Comparison of ENCODE assay signal across 8 cellular contexts in genomic region chr19:38004505-38005223, GRCh38.
DNase-seq lines count a peak whose midpoint lies in the region; ATAC-seq and TF ChIP-seq lines count a peak whose summit lies in the region.

No MANE protein-coding gene starts in this region.

- H3K9me3 ChIP-seq in IMR-90 (ENCODE audit: control insufficient read depth, insufficient read depth, low read length): no peaks in the 10 kb centered on the region

- H4K20me1 ChIP-seq in IMR-90 (ENCODE audit: insufficient read depth, low read length): no peaks in the 10 kb centered on the region

- CTCF ChIA-PET in IMR-90 (lab: Yijun Ruan, JAX): interaction anchor here (0.8 to 1.1 kb wide), 2 partner anchors 17 to 21 kb away, joined by 3 read pairs; no protein-coding TSS in a partner anchor

- H3K79me1 ChIP-seq in IMR-90 (ENCODE audit: low read depth in 1 of 2, low read length in 2 of 2): peaks cover 21 to 78% of the 10 kb centered on the region in 2 experiments

- TF ChIP-seq POLR2A in IMR-90 (IDR thresholded peaks at IDR 0.05; ENCODE audit: low read depth, low read length): peak; percentile 92

- H3K4me2 ChIP-seq in IMR-90 (ENCODE audit: low read depth, low read length): peak overlapping the region; percentile 87

- H3K9ac ChIP-seq in IMR-90 (ENCODE audit: low read depth, low read length): peak overlapping the region; percentile 76

- H4K5ac ChIP-seq in IMR-90 (ENCODE audit: low read depth, low read length): peak overlapping the region; percentile 85

- no peak overlapping the region for H3K4me3 Mint-ChIP-seq in endothelial cell (ENCODE audit: unreplicated experiment)

- ATAC-seq in GM21526 (IDR thresholded peaks at IDR 0.05; ENCODE audit: low FRiP score, unreplicated experiment) (peak; percentile 74), IMR-90 (ENCODE audit: low read depth) (peak; percentile 83)

- peak overlapping the region; percentile 99 for H2AK5ac ChIP-seq in IMR-90 (ENCODE audit: low read depth, low read length)

- no TSS peak for BruUV-seq in IMR-90 (replicated peaks; lab: Mats Ljungman, UMichigan)

- no peaks in the 10 kb centered on the region for H3K9me3 Mint-ChIP-seq in endothelial cell (ENCODE audit: unreplicated experiment)

- H3K56ac ChIP-seq in IMR-90 (ENCODE audit: extremely low read depth, insufficient read depth, low read length): peak overlapping the region; percentile 94

- H3K23ac ChIP-seq in IMR-90 (ENCODE audit: low read depth, low read length): peak overlapping the region; percentile 96

- H3K18ac ChIP-seq in IMR-90 (ENCODE audit: low read depth, low read length): peak overlapping the region; percentile 84

- TF ChIP-seq CTCF in IMR-90 (conservative IDR thresholded peaks at IDR 0.05; ENCODE audit: low read depth, low read length) (no peak), endothelial cell (IDR thresholded peaks at IDR 0.05; ENCODE audit: unreplicated experiment) (no peak)

- 13% methylated on average over 4 of the region's 15 CpGs; no CpG with 5 or more reads in 1 of the 2 experiments for WGBS in IMR-90 (ENCODE audit: extremely low coverage in 2 of 2, insufficient read length in 1 of 2), 2 experiments

- H3K14ac ChIP-seq in IMR-90 (replicated peaks; ENCODE audit: low read depth, low read length): peak overlapping the region; percentile 99

- DNase-seq in GM03348 (ENCODE audit: low spot score) (peak; percentile 96), IMR-90 (peak; percentile 98), RKO (ENCODE audit: low spot score) (peak; percentile 56), endothelial cell (ENCODE audit: low spot score) (peak; percentile 63), lung microvascular endothelial cell (ENCODE audit: low read depth in 2 of 2) (peak; percentile 96 to 98), COLO829 (ENCODE audit: low spot score) (no peak)

- H3K27ac Mint-ChIP-seq in endothelial cell (ENCODE audit: unreplicated experiment): no peak overlapping the region

- H3K4me3 ChIP-seq in IMR-90 (ENCODE audit: insufficient read depth, low read depth, low read length): peak overlapping the region; percentile 36

- peak overlapping the region; percentile 96 for H2AK9ac ChIP-seq in IMR-90 (replicated peaks; ENCODE audit: low read depth, low read length, poor library complexity)

- dilution Hi-C loops in IMR-90 (cut with HindIII; ENCODE audit: low sequenced_read_pairs, unreplicated experiment): no loop called here

- intact Hi-C loops in IMR-90 (cut with micrococcal nuclease): no loop called here

- no peaks in the 10 kb centered on the region for H3K27me3 ChIP-seq in IMR-90 (ENCODE audit: control insufficient read depth, insufficient read depth, low read length)

- peaks cover 16% of the 10 kb centered on the region for H3K4me1 ChIP-seq in IMR-90 (ENCODE audit: control insufficient read depth, insufficient read depth, low read length)

- POLR2A ChIA-PET in IMR-90 (lab: Charles Lee; ENCODE audit: unreplicated experiment): interaction anchor here (0.6 to 1.2 kb wide), 5 partner anchors 8 to 102 kb away, joined by 3 to 5 read pairs (median 4); no protein-coding TSS in a partner anchor

- H2BK15ac ChIP-seq in IMR-90 (ENCODE audit: low read depth, low read length): peak overlapping the region; percentile 76; the same call in 2 of the 3 replicates

- TF ChIP-seq RAD21 in IMR-90 (IDR thresholded peaks at IDR 0.05; ENCODE audit: low read length): no peak

- H3K36me3 Mint-ChIP-seq in endothelial cell (ENCODE audit: low read depth, unreplicated experiment): peaks cover 5% of the 10 kb centered on the region

- peak overlapping the region; percentile 69 for H2BK20ac ChIP-seq in IMR-90 (ENCODE audit: low read depth, low read length)

- in situ Hi-C loops in IMR-90 (cut with MboI; ENCODE audit: low sequenced_read_pairs): no loop called here

- H3K36me3 ChIP-seq in IMR-90 (ENCODE audit: control insufficient read depth, insufficient read depth, low read length): no peaks in the 10 kb centered on the region

- H3K4me1 Mint-ChIP-seq in endothelial cell (ENCODE audit: unreplicated experiment): peaks cover 19% of the 10 kb centered on the region

- peaks cover 5% of the 10 kb centered on the region for H3K27me3 Mint-ChIP-seq in endothelial cell (ENCODE audit: unreplicated experiment)

- H2BK5ac ChIP-seq in IMR-90 (ENCODE audit: low read depth, low read length, poor library complexity, severe bottlenecking): peak overlapping the region; percentile 94

- H4K91ac ChIP-seq in IMR-90 (ENCODE audit: insufficient read depth, low read depth, low read length): peak overlapping the region; percentile 96

- peak overlapping the region; percentile 79 for H3K27ac ChIP-seq in IMR-90 (ENCODE audit: insufficient read depth, low read length)
- peak overlapping the region; percentile 93 for H3K27ac ChIP-seq in temporal lobe (ENCODE audit: low read depth, low read length)

- H2AFZ ChIP-seq in IMR-90 (replicated peaks; ENCODE audit: low read length, poor library complexity): peak overlapping the region; percentile 60

- peaks cover 25% of the 10 kb centered on the region for H3K9me1 ChIP-seq in IMR-90 (ENCODE audit: insufficient read depth, low read length)

- peak overlapping the region; percentile 99 for H3K4ac ChIP-seq in IMR-90 (ENCODE audit: low read depth, low read length)

- H2BK120ac ChIP-seq in IMR-90 (ENCODE audit: low read depth, low read length): peak overlapping the region; percentile 94

- H4K8ac ChIP-seq in IMR-90 (ENCODE audit: low read depth in 2 of 2, low read length in 2 of 2): peak overlapping the region; percentile 90 to 98

TF ChIP-seq in IMR-90, 13 proteins besides CTCF, POLR2A, EP300 and RAD21:
- TF ChIP-seq NFE2L2 (IDR thresholded peaks at IDR 0.05; ENCODE audit: low read depth, low read length) (no peak), MAFK (IDR thresholded peaks at IDR 0.05; ENCODE audit: low read depth, low read length) (0 out of 2 replicates have a peak, but pooled peaks have one; percentile 21), RCOR1 (IDR thresholded peaks at IDR 0.05; ENCODE audit: insufficient replicate concordance, low read length) (no peak), BHLHE40 (IDR thresholded peaks at IDR 0.05; ENCODE audit: low read depth, low read length) (peak; percentile 70; the same call in 1 of the 2 replicates), SMC3 (IDR thresholded peaks at IDR 0.05; ENCODE audit: low read depth, low read length) (no peak), ELK1 (IDR thresholded peaks at IDR 0.05; ENCODE audit: borderline replicate concordance, low read depth, low read length) (no peak), FOS (IDR thresholded peaks at IDR 0.05; ENCODE audit: low read depth, low read length) (peak; percentile 67), MAZ (IDR thresholded peaks at IDR 0.05; ENCODE audit: borderline replicate concordance, low read depth, low read length) (no peak; the same call in 1 of the 2 replicates), CHD1 (IDR thresholded peaks at IDR 0.05; ENCODE audit: low read depth, low read length) (0 out of 2 replicates have a peak, but pooled peaks have one; percentile 73), CEBPB (IDR thresholded peaks at IDR 0.05; ENCODE audit: low read depth, low read length) (peak; percentile 95), USF2 (IDR thresholded peaks at IDR 0.05; ENCODE audit: low read depth, low read length) (peak; percentile 96), MXI1 (IDR thresholded peaks at IDR 0.05; ENCODE audit: borderline replicate concordance, low read depth, low read length) (peak; percentile 43; the same call in 1 of the 2 replicates), RFX5 (IDR thresholded peaks at IDR 0.05; ENCODE audit: low read depth, low read length) (no peak)
